ENCODE assay signal across 11 cellular contexts in genomic region chr2:152432206-152432653, GRCh38.
A peak's percentile ranks its signal among the peaks of the same experiment; 100 is the strongest.
DNase-seq lines count a peak whose midpoint lies in the region; ATAC-seq and TF ChIP-seq lines count a peak whose summit lies in the region.
"Had no signal": no experiment of that assay in that cellular context is flagged by ENCODE, and none has a peak within 500 bp of the region (broad histone marks: within the 10 kb centered on the region; RNA-seq: fewer than 3 reads in every experiment).

No MANE protein-coding gene starts in this region.

- no peaks in the 10 kb centered on the region for H3K36me3 Mint-ChIP-seq in activated naive CD4-positive, alpha-beta T cell treated with anti-CD3 and anti-CD28 coated beads, Interleukin-2, amount 10 ng/mL, durations not matched to agents 7 days and 5 days
- H3K36me3 Mint-ChIP-seq: naive B cell had no signal

- in situ Hi-C loops in GM13976 (cut with MboI; ENCODE audit: low sequenced_read_pairs, unreplicated experiment), result loop anchor here (25.0 kb wide), 1 partner anchor 395 kb away; no protein-coding TSS in a partner anchor

- H3K4me3 Mint-ChIP-seq in activated naive CD4-positive, alpha-beta T cell treated with anti-CD3 and anti-CD28 coated beads, Interleukin-2, amount 10 ng/mL, durations not matched to agents 7 days and 5 days, result no peak overlapping the region
- H3K4me3 Mint-ChIP-seq: naive B cell had no signal

- intact Hi-C loops in Right ventricle myocardium inferior (cut with DNase I), result no loop called here
- intact Hi-C loops in cardiac septum (cut with DNase I), result no loop called here

- H3K27me3 Mint-ChIP-seq in activated naive CD4-positive, alpha-beta T cell treated with anti-CD3 and anti-CD28 coated beads, Interleukin-2, amount 10 ng/mL, durations not matched to agents 7 days and 5 days, result no peaks in the 10 kb centered on the region
- H3K27me3 Mint-ChIP-seq: naive B cell had no signal

- no peaks in the 10 kb centered on the region for H3K4me1 Mint-ChIP-seq in activated naive CD4-positive, alpha-beta T cell treated with anti-CD3 and anti-CD28 coated beads, Interleukin-2, amount 10 ng/mL, durations not matched to agents 7 days and 5 days

- H3K27ac ChIP-seq in caudate nucleus (ENCODE audit: low read depth, low read length), result peak overlapping the region; percentile 53

- no peak for TF ChIP-seq CTCF in GM13976 (IDR thresholded peaks at IDR 0.05; ENCODE audit: borderline replicate concordance, control extremely low read depth, extremely low read depth, insufficient read depth, missing control alignments)

- peak; percentile 78 for ATAC-seq in Right ventricle myocardium inferior
- ATAC-seq in left lobe of liver, result peak; percentile 48

- H3K9me3 Mint-ChIP-seq in activated naive CD4-positive, alpha-beta T cell treated with anti-CD3 and anti-CD28 coated beads, Interleukin-2, amount 10 ng/mL, durations not matched to agents 7 days and 5 days, result no peaks in the 10 kb centered on the region

- DNase-seq in Right ventricle myocardium inferior (ENCODE audit: missing footprints) (no peak), cardiac septum (ENCODE audit: low spot score) (no peak), caudate nucleus (lab: John Stamatoyannopoulos, UW) (peak in 1 of 61 donors; percentile 91), left lobe of liver (ENCODE audit: low spot score) (no peak), GM13976 (ENCODE audit: low spot score) (no peak), NCI-H748 treated with DMSO at 0.1 percent for 48 hours (lab: John Stamatoyannopoulos, UW) (no peak)
- DNase-seq in activated naive CD4-positive, alpha-beta T cell treated with anti-CD3 and anti-CD28 coated beads, Interleukin-2, amount 10 ng/mL, durations not matched to agents 7 days and 5 days, result no peak
- DNase-seq in activated T-cell treated with anti-CD3 and anti-CD28 coated beads, Interleukin-2, amount 50 U/mL, for 48 hours, result no peak
- DNase-seq: ACHN; naive B cell; stimulated activated naive CD4-positive, alpha-beta T cell treated with Interleukin-2 at 50 U/mL for 16 hours had no signal

- no peak overlapping the region for H3K27ac Mint-ChIP-seq in activated naive CD4-positive, alpha-beta T cell treated with anti-CD3 and anti-CD28 coated beads, Interleukin-2, amount 10 ng/mL, durations not matched to agents 7 days and 5 days

- CTCF ChIA-PET in activated naive CD4-positive, alpha-beta T cell treated with anti-CD3 and anti-CD28 coated beads, Interleukin-2, amount 10 ng/mL, durations not matched to agents 7 days and 5 days (lab: Charles Lee), result no interaction called here
